In the genomic region with DNA sequence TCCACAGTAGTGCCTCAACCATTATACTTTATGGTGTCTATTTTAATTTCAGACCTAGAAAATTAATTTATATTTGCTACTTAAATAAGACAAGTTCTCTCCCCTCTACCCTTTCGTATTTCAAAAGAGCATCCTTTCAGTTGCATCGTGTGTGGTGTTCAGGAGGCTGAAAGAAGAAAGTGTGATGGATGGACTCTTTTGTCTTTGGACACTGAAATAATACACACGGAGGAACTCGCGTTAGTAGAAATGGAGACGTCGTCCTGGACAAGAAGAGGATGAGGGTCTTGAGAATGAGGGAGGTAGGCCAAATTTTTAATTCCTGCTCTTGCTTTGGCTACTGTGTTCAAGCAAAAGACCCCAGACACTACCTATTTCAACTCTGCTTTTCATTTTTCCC, we compare ENCODE assay signal across 1 cellular context.
TF ChIP-seq lines count a peak whose summit lies in the region.

No MANE protein-coding gene starts in this region.

TF ChIP-seq in A549, 52 proteins besides CTCF, POLR2A, EP300 and RAD21 (continued from another document):
- TF ChIP-seq, protein P1, sequence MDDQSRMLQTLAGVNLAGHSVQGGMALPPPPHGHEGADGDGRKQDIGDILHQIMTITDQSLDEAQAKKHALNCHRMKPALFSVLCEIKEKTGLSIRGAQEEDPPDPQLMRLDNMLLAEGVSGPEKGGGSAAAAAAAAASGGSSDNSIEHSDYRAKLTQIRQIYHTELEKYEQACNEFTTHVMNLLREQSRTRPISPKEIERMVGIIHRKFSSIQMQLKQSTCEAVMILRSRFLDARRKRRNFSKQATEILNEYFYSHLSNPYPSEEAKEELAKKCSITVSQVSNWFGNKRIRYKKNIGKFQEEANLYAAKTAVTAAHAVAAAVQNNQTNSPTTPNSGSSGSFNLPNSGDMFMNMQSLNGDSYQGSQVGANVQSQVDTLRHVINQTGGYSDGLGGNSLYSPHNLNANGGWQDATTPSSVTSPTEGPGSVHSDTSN (IDR thresholded peaks at IDR 0.05): no peak
- TF ChIP-seq CEBPB (IDR thresholded peaks at IDR 0.05) (no peak), NPAS2 (CRISPR knock-in tag; IDR thresholded peaks at IDR 0.05; ENCODE audit: borderline replicate concordance) (no peak), RCOR1 (IDR thresholded peaks at IDR 0.05; ENCODE audit: low read depth, low read length) (no peak), CHD4 (IDR thresholded peaks at IDR 0.05; ENCODE audit: borderline replicate concordance) (no peak), TFCP2L1 (CRISPR knock-in tag; IDR thresholded peaks at IDR 0.05) (no peak), CBX8 (IDR thresholded peaks at IDR 0.05) (no peak), FOSL2 (IDR thresholded peaks at IDR 0.05) (no peak), FOSL2 (CRISPR knock-in tag; IDR thresholded peaks at IDR 0.05) (no peak), HOXB5 (CRISPR knock-in tag; IDR thresholded peaks at IDR 0.05) (no peak), MAFK (IDR thresholded peaks at IDR 0.05; ENCODE audit: partially characterized antibody) (no peak), RFX5 (IDR thresholded peaks at IDR 0.05) (no peak), KDM5A (IDR thresholded peaks at IDR 0.05) (no peak), JUN (IDR thresholded peaks at IDR 0.05) (no peak)
- TF ChIP-seq, protein P2, sequence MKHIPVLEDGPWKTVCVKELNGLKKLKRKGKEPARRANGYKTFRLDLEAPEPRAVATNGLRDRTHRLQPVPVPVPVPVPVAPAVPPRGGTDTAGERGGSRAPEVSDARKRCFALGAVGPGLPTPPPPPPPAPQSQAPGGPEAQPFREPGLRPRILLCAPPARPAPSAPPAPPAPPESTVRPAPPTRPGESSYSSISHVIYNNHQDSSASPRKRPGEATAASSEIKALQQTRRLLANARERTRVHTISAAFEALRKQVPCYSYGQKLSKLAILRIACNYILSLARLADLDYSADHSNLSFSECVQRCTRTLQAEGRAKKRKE (CRISPR knock-in tag; IDR thresholded peaks at IDR 0.05; ENCODE audit: low read depth): no peak
